Comparison of ENCODE assay signal across 12 cellular contexts in genomic region chr1:22639286-22639685, GRCh38. TPM values are rescaled to one million over a fixed set of nuclear protein-coding genes. Genes with fewer than 3 reads are reported as not detected.
A peak's percentile ranks its signal among the peaks of the same experiment; 100 is the strongest.
DNase-seq lines count a peak whose midpoint lies in the region; ATAC-seq and TF ChIP-seq lines count a peak whose summit lies in the region.
"Had no signal": no experiment of that assay in that cellular context is flagged by ENCODE, and none has a peak within 500 bp of the region (broad histone marks: within the 10 kb centered on the region; RNA-seq: fewer than 3 reads in every experiment).

No MANE protein-coding gene starts in this region.

- H3K18ac ChIP-seq in mesenchymal stem cell (ENCODE audit: low read depth in 1 of 2, low read length in 2 of 2): no peak overlapping the region

- H3K79me1 ChIP-seq in mesenchymal stem cell (replicated peaks; ENCODE audit: low read length, poor library complexity, severe bottlenecking): no peaks in the 10 kb centered on the region

- peaks cover 3% of the 10 kb centered on the region for H3K4me1 ChIP-seq in mesenchymal stem cell (ENCODE audit: control insufficient read depth, insufficient read depth, low read depth, low read length)
- H3K4me1 ChIP-seq: uterus had no signal

- no peak overlapping the region for H3K27ac Mint-ChIP-seq in HFFc6
- H3K27ac Mint-ChIP-seq: nephron progenitor cell had no signal

- H3K4me3 ChIP-seq in choroid plexus epithelial cell (ENCODE audit: low read depth, low read length) (no peak overlapping the region), mesenchymal stem cell (ENCODE audit: insufficient read depth in 1 of 2, low read depth in 1 of 2, low read length in 2 of 2) (no peak overlapping the region)
- H3K4me3 ChIP-seq: uterus had no signal

- H2BK5ac ChIP-seq in mesenchymal stem cell (ENCODE audit: low read depth, low read length, poor library complexity, severe bottlenecking): no peak overlapping the region

- H3K4me2 ChIP-seq in mesenchymal stem cell (ENCODE audit: low read length, poor library complexity, severe bottlenecking): no peak overlapping the region

- no peak overlapping the region for H3K4ac ChIP-seq in mesenchymal stem cell (ENCODE audit: low read depth in 1 of 2, low read length in 2 of 2)

- no peak overlapping the region for H3K27ac ChIP-seq in mesenchymal stem cell (ENCODE audit: low read length, poor library complexity, severe bottlenecking)
- H3K27ac ChIP-seq: uterus had no signal

- H3K27me3 ChIP-seq in mesenchymal stem cell (ENCODE audit: control insufficient read depth in 1 of 2, insufficient read depth in 1 of 2, low read length in 2 of 2): peaks cover 46 to 66% of the 10 kb centered on the region in 2 experiments
- H3K27me3 ChIP-seq: uterus had no signal

- ATAC-seq in HG03520 (IDR thresholded peaks at IDR 0.05; ENCODE audit: unreplicated experiment): no peak

- no peak overlapping the region for H2BK15ac ChIP-seq in mesenchymal stem cell (ENCODE audit: low read depth, poor library complexity, severe bottlenecking)

- no peak overlapping the region for H2AFZ ChIP-seq in mesenchymal stem cell (ENCODE audit: low read depth, low read length)

- peak; percentile 21 for DNase-seq in CMK (ENCODE audit: low read depth)
- DNase-seq in HFFc6: peak; percentile 58
- DNase-seq in choroid plexus epithelial cell (ENCODE audit: low read depth): peak; percentile 74
- DNase-seq in mesenchymal stem cell: peak; percentile 74
- no peak for DNase-seq in T-helper 1 cell
- DNase-seq in cardiac septum (ENCODE audit: low spot score): no peak
- no peak for DNase-seq in LoVo (ENCODE audit: low spot score)
- DNase-seq: activated CD4-positive, alpha-beta T cell treated with anti-CD3 and anti-CD28 coated beads, Interleukin-2, amount 50 U/mL, for 48 hours; NCI-H1105 treated with DMSO at 0.1 percent for 48 hours; nephron progenitor cell; uterus had no signal

- intact Hi-C loops in cardiac septum (cut with DNase I): no loop called here

- no peaks in the 10 kb centered on the region for H3K36me3 ChIP-seq in mesenchymal stem cell (ENCODE audit: control insufficient read depth in 1 of 2, insufficient read depth in 2 of 2, low read depth in 1 of 2, low read length in 2 of 2)
- H3K36me3 ChIP-seq: uterus had no signal

- H3K4me3 Mint-ChIP-seq in HFFc6: no peak overlapping the region
- H3K4me3 Mint-ChIP-seq: nephron progenitor cell had no signal

- no peaks in the 10 kb centered on the region for H3K9me3 ChIP-seq in mesenchymal stem cell (ENCODE audit: control insufficient read depth, low read length)
- H3K9me3 ChIP-seq: uterus had no signal

- no peaks in the 10 kb centered on the region for H3K9me3 Mint-ChIP-seq in HFFc6
- H3K9me3 Mint-ChIP-seq: nephron progenitor cell had no signal

- no peak overlapping the region for H3K9ac ChIP-seq in mesenchymal stem cell (ENCODE audit: low read length)

- no peak overlapping the region for H2BK120ac ChIP-seq in mesenchymal stem cell (ENCODE audit: low read depth, low read length)

- no peaks in the 10 kb centered on the region for H3K4me1 Mint-ChIP-seq in HFFc6 (ENCODE audit: low read depth)
- H3K4me1 Mint-ChIP-seq: nephron progenitor cell had no signal

- H4K91ac ChIP-seq in mesenchymal stem cell (ENCODE audit: low read length): no peak overlapping the region

- 17% methylated on average over 8 of the region's 8 CpGs for WGBS in mesenchymal stem cell

- H4K8ac ChIP-seq in mesenchymal stem cell (ENCODE audit: low read length): no peak overlapping the region

- peaks cover 12% of the 10 kb centered on the region for H3K27me3 Mint-ChIP-seq in HFFc6 (ENCODE audit: insufficient read depth)

- H3K36me3 Mint-ChIP-seq in HFFc6 (ENCODE audit: low read depth): no peaks in the 10 kb centered on the region

- no peak overlapping the region for H2AK5ac ChIP-seq in mesenchymal stem cell (ENCODE audit: low read length, severe bottlenecking)

- H3K23ac ChIP-seq in mesenchymal stem cell (ENCODE audit: low read length in 2 of 2): no peak overlapping the region

- no peak overlapping the region for H3K14ac ChIP-seq in mesenchymal stem cell (ENCODE audit: low read length in 2 of 2)

- no peak overlapping the region for H2BK12ac ChIP-seq in mesenchymal stem cell (ENCODE audit: low read length in 2 of 2)

- TF ChIP-seq CTCF in HFFc6 (IDR thresholded peaks at IDR 0.05): peak; percentile 63
- peak; percentile 35 for TF ChIP-seq CTCF in choroid plexus epithelial cell (conservative IDR thresholded peaks at IDR 0.05; ENCODE audit: low read depth, low read length)

RNA-seq across cellular contexts. Expression of gene C1QA, which starts 2.9 kb away (rescaled TPM):
- total RNA-seq in HFFc6 (2021; fragmentation: NEBNext Ultra II Directional; extraction: Animal tissue kit (Norgen Biotek cat#: 25700)): not detected
- polyA plus RNA-seq in mesenchymal stem cell (2013, experiment 1 of 2): not detected
- polyA plus RNA-seq in mesenchymal stem cell (2013, experiment 2 of 2): not detected
- 35.1 TPM for total RNA-seq in cardiac septum

RNA-seq across cellular contexts. Expression of gene C1QC, which starts 4.1 kb away (rescaled TPM):
- total RNA-seq in HFFc6 (2021; fragmentation: NEBNext Ultra II Directional; extraction: Animal tissue kit (Norgen Biotek cat#: 25700)): not detected
- not detected for polyA plus RNA-seq in mesenchymal stem cell (2013, experiment 1 of 2)
- not detected for polyA plus RNA-seq in mesenchymal stem cell (2013, experiment 2 of 2)
- 38.6 TPM for total RNA-seq in cardiac septum

RNA-seq across cellular contexts. Expression of gene C1QB, which starts 13.8 kb away (rescaled TPM):
- not detected for total RNA-seq in HFFc6 (2021; fragmentation: NEBNext Ultra II Directional; extraction: Animal tissue kit (Norgen Biotek cat#: 25700))
- not detected for polyA plus RNA-seq in mesenchymal stem cell (2013, experiment 1 of 2)
- not detected for polyA plus RNA-seq in mesenchymal stem cell (2013, experiment 2 of 2)
- total RNA-seq in cardiac septum: 34.3 TPM

Comparison
In these comparisons a context has a peak if more than half of its experiments do, and no peak if none do; other contexts are left out.
1. DNase-seq: peak in CMK (single experiment), HFFc6 (single experiment), choroid plexus epithelial cell (single experiment) and mesenchymal stem cell (single experiment); none in T-helper 1 cell (0 of 5), cardiac septum (single experiment) and LoVo (single experiment).
2. RNA of gene C1QA, which starts 2.9 kb away (total RNA-seq): 35.1 TPM in cardiac septum (single experiment); not detected in HFFc6; every median in the first group is over 10 times any median in the second.
3. RNA of gene C1QC, which starts 4.1 kb away (total RNA-seq): 38.6 TPM in cardiac septum (single experiment); not detected in HFFc6; every median in the first group is over 10 times any median in the second.
4. RNA of gene C1QB, which starts 13.8 kb away (total RNA-seq): 34.3 TPM in cardiac septum (single experiment); not detected in HFFc6; every median in the first group is over 10 times any median in the second.